In genomic region chr4:140153744-140154571, GRCh38 we compare ENCODE assay signal across 1 cellular context.
TF ChIP-seq lines count a peak whose summit lies in the region.

Gene MAML3, minus strand, starts transcription at chr4:140154184. Its CDS starts 857 bp downstream, at chr4:140153327.

TF ChIP-seq in HepG2, 621 proteins besides CTCF, POLR2A, EP300 and RAD21 (continued from another document and continues in another):
- TF ChIP-seq ZFP91 (CRISPR knock-in tag; IDR thresholded peaks at IDR 0.05; ENCODE audit: borderline replicate concordance), result peak; percentile 85
- peak; percentile 91 for TF ChIP-seq POGZ (CRISPR knock-in tag; IDR thresholded peaks at IDR 0.05)
- TF ChIP-seq ZNF407 (CRISPR knock-in tag; IDR thresholded peaks at IDR 0.05; ENCODE audit: not compliant biosample characterization), result peak; percentile 66
- 0 out of 2 replicates have a peak, but pooled peaks have one; percentile 46 for TF ChIP-seq ZNF772 (CRISPR knock-in tag; IDR thresholded peaks at IDR 0.05)
- no peak for TF ChIP-seq ZKSCAN5 (CRISPR knock-in tag; IDR thresholded peaks at IDR 0.05)
- TF ChIP-seq RXRB (CRISPR knock-in tag; IDR thresholded peaks at IDR 0.05; ENCODE audit: borderline replicate concordance), result peak; percentile 37; the same call in 1 of the 2 replicates
- peak; percentile 94; the same call in 1 of the 2 replicates for TF ChIP-seq PCBP1 (IDR thresholded peaks at IDR 0.05; ENCODE audit: borderline replicate concordance, low read depth, low read length)
- TF ChIP-seq ZNF446 (CRISPR knock-in tag; IDR thresholded peaks at IDR 0.05), result no peak
- 0 out of 2 replicates have a peak, but pooled peaks have one; percentile 33 for TF ChIP-seq E2F5 (CRISPR knock-in tag; conservative IDR thresholded peaks at IDR 0.05)
- TF ChIP-seq SALL1 (CRISPR knock-in tag; IDR thresholded peaks at IDR 0.05), result peak; percentile 86
- TF ChIP-seq ZNF274 (CRISPR knock-in tag; IDR thresholded peaks at IDR 0.05), result peak; percentile 80; the same call in 1 of the 2 replicates
- TF ChIP-seq ZNF12 (CRISPR knock-in tag; IDR thresholded peaks at IDR 0.05), result no peak
- TF ChIP-seq GLI4 (CRISPR knock-in tag; IDR thresholded peaks at IDR 0.05; ENCODE audit: borderline replicate concordance), result peak; percentile 56; the same call in 1 of the 2 replicates
- peak; percentile 86 for TF ChIP-seq FOXP4 (CRISPR knock-in tag; IDR thresholded peaks at IDR 0.05)
- peak; percentile 76 for TF ChIP-seq ZNF768 (CRISPR knock-in tag; IDR thresholded peaks at IDR 0.05)
- TF ChIP-seq ZNF260 (CRISPR knock-in tag; IDR thresholded peaks at IDR 0.05; ENCODE audit: borderline replicate concordance, low read depth), result no peak
- TF ChIP-seq ZFP36L1 (CRISPR knock-in tag; IDR thresholded peaks at IDR 0.05), result 0 out of 2 replicates have a peak, but pooled peaks have one; percentile 19
- 0 out of 2 replicates have a peak, but pooled peaks have one; percentile 20 for TF ChIP-seq MAF1 (CRISPR knock-in tag; IDR thresholded peaks at IDR 0.05; ENCODE audit: borderline replicate concordance)
- no peak for TF ChIP-seq ADNP (CRISPR knock-in tag; IDR thresholded peaks at IDR 0.05)
- TF ChIP-seq BCL6 (CRISPR knock-in tag; IDR thresholded peaks at IDR 0.05), result peak; percentile 75
- TF ChIP-seq ZNF792 (CRISPR knock-in tag; IDR thresholded peaks at IDR 0.05), result peak; percentile 46; the same call in 1 of the 2 replicates
- TF ChIP-seq ZKSCAN8 (CRISPR knock-in tag; IDR thresholded peaks at IDR 0.05; ENCODE audit: borderline replicate concordance), result 0 out of 2 replicates have a peak, but pooled peaks have one; percentile 69
- TF ChIP-seq TRIM22 (IDR thresholded peaks at IDR 0.05), result no peak
- no peak for TF ChIP-seq NFE2 (CRISPR knock-in tag; IDR thresholded peaks at IDR 0.05)
- peak; percentile 70; the same call in 1 of the 2 replicates for TF ChIP-seq ZNF607 (CRISPR knock-in tag; IDR thresholded peaks at IDR 0.05; ENCODE audit: borderline replicate concordance)
- TF ChIP-seq ZIK1 (CRISPR knock-in tag; IDR thresholded peaks at IDR 0.05; ENCODE audit: borderline replicate concordance, low read depth), result peak; percentile 49; the same call in 1 of the 2 replicates
- peak; percentile 80 for TF ChIP-seq HNRNPLL (IDR thresholded peaks at IDR 0.05; ENCODE audit: low read depth, low read length, poor library complexity, severe bottlenecking)
- no peak for TF ChIP-seq ZNF484 (CRISPR knock-in tag; IDR thresholded peaks at IDR 0.05; ENCODE audit: borderline replicate concordance, low read depth)
- peak; percentile 86 for TF ChIP-seq FOXO1 (CRISPR knock-in tag; IDR thresholded peaks at IDR 0.05)
- TF ChIP-seq MXD3 (CRISPR knock-in tag; IDR thresholded peaks at IDR 0.05), result peak; percentile 69; the same call in 1 of the 2 replicates
- TF ChIP-seq ZNF777 (CRISPR knock-in tag; IDR thresholded peaks at IDR 0.05), result peak; percentile 90
- 0 out of 2 replicates have a peak, but pooled peaks have one; percentile 59 for TF ChIP-seq NCOA1 (CRISPR knock-in tag; IDR thresholded peaks at IDR 0.05)
- peak; percentile 5; the same call in 1 of the 2 replicates for TF ChIP-seq STAG1 (CRISPR knock-in tag; IDR thresholded peaks at IDR 0.05)
- TF ChIP-seq ZNF44 (CRISPR knock-in tag; IDR thresholded peaks at IDR 0.05), result 0 out of 2 replicates have a peak, but pooled peaks have one; percentile 38
- peak; percentile 24; the same call in 1 of the 2 replicates for TF ChIP-seq PHF8 (CRISPR knock-in tag; IDR thresholded peaks at IDR 0.05)
- TF ChIP-seq ZNF567 (CRISPR knock-in tag; IDR thresholded peaks at IDR 0.05; ENCODE audit: borderline replicate concordance), result no peak
- TF ChIP-seq PRMT3 (CRISPR knock-in tag; IDR thresholded peaks at IDR 0.05; ENCODE audit: borderline replicate concordance, low read depth), result no peak
- no peak for TF ChIP-seq FOXK2 (IDR thresholded peaks at IDR 0.05)
- peak; percentile 35; the same call in 1 of the 2 replicates for TF ChIP-seq ZNF142 (CRISPR knock-in tag; IDR thresholded peaks at IDR 0.05)
- TF ChIP-seq ZNF788 (CRISPR knock-in tag; IDR thresholded peaks at IDR 0.05; ENCODE audit: borderline replicate concordance), result peak; percentile 62; the same call in 1 of the 2 replicates
- TF ChIP-seq FOXP1 (IDR thresholded peaks at IDR 0.05), result no peak
- peak; percentile 72 for TF ChIP-seq FOXP1 (CRISPR knock-in tag; IDR thresholded peaks at IDR 0.05)
